Comparison of ENCODE assay signal across 17 cellular contexts in the genomic region with DNA sequence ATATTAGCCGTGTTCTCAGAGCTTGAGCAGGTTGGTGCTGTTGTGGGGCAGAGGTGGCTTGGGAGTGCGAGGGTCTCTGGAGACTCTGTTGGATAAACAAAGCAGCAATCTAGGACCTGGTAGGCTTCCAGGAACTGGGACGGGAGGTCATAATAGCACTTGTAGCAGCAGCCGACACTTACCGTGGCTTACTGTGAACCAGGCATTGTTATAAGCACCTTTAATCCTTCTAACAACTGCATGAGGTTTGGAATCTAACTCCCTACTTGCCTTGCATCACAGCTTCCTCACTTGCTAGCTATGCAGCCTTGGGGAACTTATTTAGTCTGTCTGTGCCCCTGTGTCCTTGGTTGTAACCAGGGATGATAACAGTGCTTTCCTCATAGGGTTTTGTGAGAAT.
DNase-seq lines count a peak whose midpoint lies in the region; ATAC-seq and TF ChIP-seq lines count a peak whose summit lies in the region.
"Had no signal": no experiment of that assay in that cellular context is flagged by ENCODE, and none has a peak within 500 bp of the region (broad histone marks: within the 10 kb centered on the region; RNA-seq: fewer than 3 reads in every experiment).

No MANE protein-coding gene starts in this region.

- no peaks in the 10 kb centered on the region for H3K9me3 ChIP-seq in heart right ventricle
- no peaks in the 10 kb centered on the region for H3K9me3 ChIP-seq in smooth muscle cell (replicated peaks; ENCODE audit: low read depth)
- H3K9me3 ChIP-seq: A549, HAP-1, vagina had no signal

- peaks cover 4% of the 10 kb centered on the region for H3F3A ChIP-seq in smooth muscle cell (ENCODE audit: low read depth)

- DNase-seq in heart right ventricle (no peak), Right ventricle myocardium inferior (ENCODE audit: missing footprints) (no peak), NCI-H2227 (lab: John Stamatoyannopoulos, UW; ENCODE audit: unreplicated experiment) (peak; percentile 29), choroid plexus epithelial cell (ENCODE audit: low read depth) (peak; percentile 47), smooth muscle cell (lab: John Stamatoyannopoulos, UW; ENCODE audit: unreplicated experiment) (no peak), SK-N-DZ (ENCODE audit: low spot score) (no peak)
- DNase-seq in activated naive CD4-positive, alpha-beta T cell (lab: John Stamatoyannopoulos, UW) = no peak
- DNase-seq: amniotic stem cell, hippocampal formation, kidney glomerular epithelial cell, NCI-H2029, substantia nigra had no signal

- peak overlapping the region in 6 of 10 donors; percentile 39 to 76 (median 48) for H3K27ac ChIP-seq in heart right ventricle
- H3K27ac ChIP-seq in smooth muscle cell (ENCODE audit: low read depth) = peak overlapping the region; percentile 31
- H3K27ac ChIP-seq: vagina had no signal

- WGBS in heart right ventricle, 2 donors = 15 to 26% methylated on average over 5 of the region's 5 CpGs
- 84% methylated on average over 5 of the region's 5 CpGs for WGBS in smooth muscle cell (ENCODE audit: low lambda C conversion rate)

- H3K4me3 ChIP-seq in heart right ventricle = no peak overlapping the region
- no peak overlapping the region for H3K4me3 ChIP-seq in choroid plexus epithelial cell (ENCODE audit: low read depth, low read length)
- H3K4me3 ChIP-seq in smooth muscle cell = no peak overlapping the region
- H3K4me3 ChIP-seq: A549, HAP-1, vagina had no signal

- ATAC-seq in heart right ventricle (peak in 4 of 8 donors; percentile 4 to 32 (median 16)), Right ventricle myocardium inferior (no peak), HG02938 (IDR thresholded peaks at IDR 0.05; ENCODE audit: unreplicated experiment) (no peak)
- ATAC-seq: A549; activated CD4-positive, CD25-positive, alpha-beta regulatory T cell treated with anti-CD3 and anti-CD28 coated beads, Interleukin-2, amount 50 U/mL, for 24 hours had no signal

- peaks cover 36 to 98% (median 76%) of the 10 kb centered on the region in 9 donors for H3K4me1 ChIP-seq in heart right ventricle
- peaks cover 15% of the 10 kb centered on the region for H3K4me1 ChIP-seq in smooth muscle cell (ENCODE audit: low read depth)
- H3K4me1 ChIP-seq: HAP-1 had no signal

- H2AFZ ChIP-seq in smooth muscle cell (ENCODE audit: low read depth) = no peak overlapping the region

- H3K27me3 ChIP-seq in heart right ventricle (no peaks in the 10 kb centered on the region), smooth muscle cell (ENCODE audit: low read depth) (no peaks in the 10 kb centered on the region)
- H3K27me3 ChIP-seq: vagina had no signal

- no peak overlapping the region for H3K9ac ChIP-seq in smooth muscle cell (ENCODE audit: low read depth)

- H4K20me1 ChIP-seq in smooth muscle cell (ENCODE audit: low read depth) = peaks cover 62% of the 10 kb centered on the region

- H3K79me2 ChIP-seq in smooth muscle cell (ENCODE audit: low read depth) = peaks cover 24% of the 10 kb centered on the region

- no peak overlapping the region for H3K4me2 ChIP-seq in smooth muscle cell
- H3K4me2 ChIP-seq: A549 had no signal

- peaks cover 0 to 40% (median 0%) of the 10 kb centered on the region in 9 donors for H3K36me3 ChIP-seq in heart right ventricle
- no peaks in the 10 kb centered on the region for H3K36me3 ChIP-seq in smooth muscle cell (ENCODE audit: low read depth)
- H3K36me3 ChIP-seq: HAP-1, vagina had no signal

- TF ChIP-seq CTCF in heart right ventricle (IDR thresholded peaks at IDR 0.05) (no peak), choroid plexus epithelial cell (conservative IDR thresholded peaks at IDR 0.05; ENCODE audit: low read depth, low read length) (no peak), smooth muscle cell (IDR thresholded peaks at IDR 0.05; ENCODE audit: borderline replicate concordance, insufficient read depth, poor library complexity, severe bottlenecking) (no peak)

- intact Hi-C loops in heart right ventricle (cut with DNase I) = loop anchor here in 3 of 10 donors (5.0 to 10.0 kb wide), 2 partner anchors 52 to 59 kb away; no protein-coding TSS in a partner anchor
- intact Hi-C loops in Right ventricle myocardium inferior (cut with DNase I) = no loop called here

Comparison
In these comparisons a context has a peak if more than half of its experiments do, and no peak if none do; other contexts are left out.
1. DNase-seq: peak in NCI-H2227 (single experiment) and choroid plexus epithelial cell (single experiment); none in heart right ventricle (0 of 2), Right ventricle myocardium inferior (single experiment), smooth muscle cell (single experiment), activated naive CD4-positive, alpha-beta T cell (0 of 4) and SK-N-DZ (single experiment).